In the genomic region with DNA sequence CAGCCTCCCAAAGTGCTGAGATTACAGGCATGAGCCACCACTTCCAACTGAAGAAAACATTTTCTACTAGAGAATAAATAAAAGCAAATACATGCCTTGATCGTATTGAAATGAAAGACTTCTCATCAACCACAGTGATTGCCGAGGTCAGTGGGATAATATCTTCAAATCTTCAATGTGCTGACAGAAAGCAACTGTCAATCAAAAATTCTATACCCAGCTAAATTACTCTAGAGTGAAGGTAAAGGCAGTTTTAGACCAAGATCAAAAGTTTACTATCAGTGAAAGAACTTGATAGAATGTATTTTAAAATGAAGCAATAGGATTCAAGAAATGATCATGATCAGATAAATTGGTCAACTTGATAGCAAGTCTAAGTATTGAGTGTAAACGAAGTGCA, we compare ENCODE assay signal across 11 cellular contexts.
"Had no signal": no experiment of that assay in that cellular context is flagged by ENCODE, and none has a peak within 500 bp of the region (broad histone marks: within the 10 kb centered on the region; RNA-seq: fewer than 3 reads in every experiment).

No MANE protein-coding gene starts in this region.

- H3K4me2 ChIP-seq: GM23338 had no signal

- DNase-seq: GM23248, GOT3, H7, H9, HCEC 1CT, HFFc6 had no signal

- FAIRE-seq: H1, H54 had no signal

- H3K9ac ChIP-seq: GM23248 had no signal

- ATAC-seq: GM23338, HCT116 had no signal

- H3K36me3 ChIP-seq: HAP-1 had no signal

- H3K4me3 ChIP-seq: GM23248, GM23338, HAP-1 had no signal

- H3K27ac ChIP-seq: GM23248 had no signal

- H3K4me1 ChIP-seq: HAP-1 had no signal

- H2AFZ ChIP-seq: GM23248, GM23338 had no signal
